7 cellular contexts compared by ENCODE assay signal in the genomic region with DNA sequence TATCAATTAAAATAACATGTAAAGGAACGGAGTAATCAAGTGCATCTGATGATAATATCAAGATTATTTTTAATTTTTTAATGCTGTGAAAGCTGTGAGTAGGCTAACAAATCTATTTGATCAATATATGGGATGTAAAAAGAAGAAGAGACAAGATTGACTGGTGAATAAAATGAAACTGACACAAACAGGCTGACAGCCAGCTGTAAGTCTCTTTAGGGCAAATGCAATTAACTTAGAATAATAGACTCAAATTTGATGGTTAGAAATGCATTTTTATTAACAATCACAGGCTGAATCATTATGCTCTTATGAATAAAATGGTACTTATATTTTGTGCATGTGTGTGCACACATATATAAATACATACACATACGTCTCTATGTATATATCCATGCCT.
"Had no signal": no experiment of that assay in that cellular context is flagged by ENCODE, and none has a peak within 500 bp of the region (broad histone marks: within the 10 kb centered on the region; RNA-seq: fewer than 3 reads in every experiment).

No MANE protein-coding gene starts in this region.

- DNase-seq: GM23248, GOT3, H7, HFFc6, IMR-90 had no signal

- H2AFZ ChIP-seq: GM23248 had no signal

- H3K9ac ChIP-seq: GM23248 had no signal

- H3K27ac ChIP-seq: GM23248 had no signal

- H3K4me3 ChIP-seq: GM23248, HAP-1, K562 had no signal

- H3K9me3 ChIP-seq: HAP-1 had no signal

- H3K36me3 ChIP-seq: HAP-1 had no signal
